Comparison of ENCODE assay signal across 8 cellular contexts in genomic region chr1:169106095-169106920, GRCh38.
DNase-seq lines count a peak whose midpoint lies in the region; ATAC-seq, FAIRE-seq and TF ChIP-seq lines count a peak whose summit lies in the region.

Gene ATP1B1 (plus strand): TSS chr1:169106690. CDS start chr1:169106830, 140 bp downstream.

- H3K4me3 ChIP-seq in astrocyte of the cerebellum (ENCODE audit: low read depth, low read length) (peak within 1 kb of the TSS; percentile 87), retinal pigment epithelial cell (ENCODE audit: low read length) (peak within 1 kb of the TSS; percentile 100)

- peak; percentile 75 for FAIRE-seq in GM18507 (lab: Jason Lieb, UNC)

- peak; percentile 86 for DNase-seq in GM18507 (ENCODE audit: extremely low spot score, insufficient read length, low read depth)
- peak; percentile 94 for DNase-seq in NCI-H187 treated with DMSO at 0.1 percent for 48 hours (lab: John Stamatoyannopoulos, UW)
- peak; percentile 76 for DNase-seq in T-helper 9 cell
- peak; percentile 45 for DNase-seq in astrocyte of the cerebellum (ENCODE audit: low read depth)
- DNase-seq in hypothalamus (lab: John Stamatoyannopoulos, UW), result peak in 49 of 51 donors; percentile 53 to 96 (median 83)
- no peak for DNase-seq in retinal pigment epithelial cell (ENCODE audit: low read depth)
- DNase-seq in NK-92 treated with Interleukin-12 subunit alpha and Interleukin-12 subunit beta, amount 100 ng/mL, for 24 hours (lab: John Stamatoyannopoulos, UW), result no peak

- ATAC-seq in HG02943 (IDR thresholded peaks at IDR 0.05; ENCODE audit: low read depth, unreplicated experiment), result peak; percentile 79

- TF ChIP-seq CTCF in astrocyte of the cerebellum (IDR thresholded peaks at IDR 0.05; ENCODE audit: low read depth, low read length, missing control alignments), result peak; percentile 41
- TF ChIP-seq CTCF in retinal pigment epithelial cell (conservative IDR thresholded peaks at IDR 0.05; ENCODE audit: low read depth, low read length), result peak; percentile 34

- in situ Hi-C loops in astrocyte of the cerebellum (cut with HindIII; ENCODE audit: low sequenced_read_pairs), result loop anchor here (25.0 kb wide), 1 partner anchor 469 kb away; no protein-coding TSS in a partner anchor

Comparison
In these comparisons a context has a peak if more than half of its experiments do, and no peak if none do; other contexts are left out.
1. DNase-seq: peak in GM18507 (single experiment), NCI-H187 treated with DMSO at 0.1 percent for 48 hours (single experiment), T-helper 9 cell (single experiment), astrocyte of the cerebellum (single experiment) and hypothalamus (49 of 51); none in retinal pigment epithelial cell (single experiment) and NK-92 treated with Interleukin-12 subunit alpha and Interleukin-12 subunit beta, amount 100 ng/mL, for 24 hours (single experiment).